In the genomic region with DNA sequence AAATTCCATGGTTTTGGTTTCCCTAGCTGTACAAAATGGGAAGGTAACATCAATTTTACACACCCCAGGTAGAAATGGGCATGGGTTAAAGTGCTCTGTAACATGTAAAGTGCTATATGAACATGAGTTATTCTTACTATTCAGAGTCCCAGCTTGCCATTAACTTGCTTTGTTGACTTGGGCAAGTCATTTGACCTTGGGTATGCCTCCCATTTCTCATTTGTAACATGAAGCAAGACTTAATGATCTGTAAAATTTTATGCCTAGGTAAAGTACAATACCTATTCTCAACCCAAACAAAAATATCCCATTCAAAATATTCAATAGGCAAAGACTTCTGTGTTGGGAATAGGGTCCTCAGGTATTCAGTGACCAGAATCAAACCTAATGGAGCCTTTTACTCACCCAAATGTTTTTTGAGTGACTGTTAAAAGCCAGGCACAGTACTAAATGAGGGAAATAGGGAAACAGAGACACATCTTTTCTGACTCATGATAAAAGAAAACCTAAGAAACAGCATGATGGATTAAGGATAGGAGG, we compare ENCODE assay signal across 22 cellular contexts.
"Had no signal": no experiment of that assay in that cellular context is flagged by ENCODE, and none has a peak within 500 bp of the region (broad histone marks: within the 10 kb centered on the region; RNA-seq: fewer than 3 reads in every experiment).

No MANE protein-coding gene starts in this region.

- H3K4me3 ChIP-seq: colonic mucosa, esophagus muscularis mucosa, gastrocnemius medialis, heart left ventricle, left lung, lung, testis had no signal

- H3K27ac Mint-ChIP-seq: activated CD4-positive, alpha-beta memory T cell treated with anti-CD3 and anti-CD28 coated beads, Interleukin-2, amount 10 ng/mL, durations not matched to agents 7 days and 5 days; activated CD4-positive, alpha-beta T cell treated with anti-CD3 and anti-CD28 coated beads, Interleukin-2, amount 10 ng/mL, durations not matched to agents 24 days and 14 days; activated naive CD4-positive, alpha-beta T cell treated with anti-CD3 and anti-CD28 coated beads for 36 hours; activated naive CD8-positive, alpha-beta T cell treated with anti-CD3 and anti-CD28 coated beads, Interleukin-2, amount 10 ng/mL, durations not matched to agents 7 days and 5 days; activated T-cell treated with anti-CD3 and anti-CD28 coated beads, Interleukin-2, amount 50 U/mL, for 72 hours; mesothelial cell of epicardium; naive thymus-derived CD8-positive, alpha-beta T cell; T-helper 17 cell; type B pancreatic cell had no signal

- H3K27me3 Mint-ChIP-seq: activated CD4-positive, alpha-beta T cell treated with anti-CD3 and anti-CD28 coated beads, Interleukin-2, amount 10 ng/mL, durations not matched to agents 24 days and 14 days; naive thymus-derived CD8-positive, alpha-beta T cell; progenitor cell of endocrine pancreas; stimulated activated naive B cell treated with anti-CD40 and anti-IgM and Interleukin-4, amounts not matched to agents 10 μg/mL and 1 μg/mL and 100 μg/mL, for 72 hours; type B pancreatic cell had no signal

- H3K4me1 Mint-ChIP-seq: activated CD4-positive, alpha-beta memory T cell treated with anti-CD3 and anti-CD28 coated beads, Interleukin-2, amount 10 ng/mL, durations not matched to agents 7 days and 5 days; activated CD4-positive, alpha-beta T cell treated with anti-CD3 and anti-CD28 coated beads, Interleukin-2, amount 10 ng/mL, durations not matched to agents 24 days and 14 days; activated naive CD8-positive, alpha-beta T cell treated with anti-CD3 and anti-CD28 coated beads, Interleukin-2, amount 10 ng/mL, durations not matched to agents 7 days and 5 days; mesothelial cell of epicardium; naive thymus-derived CD8-positive, alpha-beta T cell; stimulated activated naive B cell treated with anti-CD40 and anti-IgM and Interleukin-4, amounts not matched to agents 10 μg/mL and 1 μg/mL and 100 μg/mL, for 72 hours; T-helper 17 cell had no signal

- H3K9me3 Mint-ChIP-seq: activated CD4-positive, alpha-beta memory T cell treated with anti-CD3 and anti-CD28 coated beads, Interleukin-2, amount 10 ng/mL, durations not matched to agents 7 days and 5 days; activated CD4-positive, alpha-beta T cell treated with anti-CD3 and anti-CD28 coated beads, Interleukin-2, amount 10 ng/mL, durations not matched to agents 24 days and 14 days; activated naive CD4-positive, alpha-beta T cell treated with anti-CD3 and anti-CD28 coated beads for 36 hours; activated naive CD8-positive, alpha-beta T cell treated with anti-CD3 and anti-CD28 coated beads, Interleukin-2, amount 10 ng/mL, durations not matched to agents 7 days and 5 days; activated T-cell treated with anti-CD3 and anti-CD28 coated beads, Interleukin-2, amount 50 U/mL, for 72 hours; mesothelial cell of epicardium; naive thymus-derived CD8-positive, alpha-beta T cell; stimulated activated naive B cell treated with anti-CD40 and anti-IgM and Interleukin-4, amounts not matched to agents 10 μg/mL and 1 μg/mL and 100 μg/mL, for 72 hours; type B pancreatic cell had no signal

- DNase-seq: activated CD4-positive, alpha-beta memory T cell treated with anti-CD3 and anti-CD28 coated beads, Interleukin-2, amount 10 ng/mL, durations not matched to agents 7 days and 5 days; activated CD4-positive, alpha-beta T cell treated with anti-CD3 and anti-CD28 coated beads, Interleukin-2, amount 10 ng/mL, durations not matched to agents 24 days and 14 days; activated effector memory CD4-positive, alpha-beta T cell treated with Interleukin-2 at 50 U/mL for 16 hours; activated naive CD4-positive, alpha-beta T cell treated with anti-CD3 and anti-CD28 coated beads for 36 hours; activated naive CD8-positive, alpha-beta T cell treated with anti-CD3 and anti-CD28 coated beads, Interleukin-2, amount 10 ng/mL, durations not matched to agents 7 days and 5 days; activated T-cell treated with anti-CD3 and anti-CD28 coated beads, Interleukin-2, amount 50 U/mL, for 72 hours; amygdala; colonic mucosa; gastrocnemius medialis; heart left ventricle; left lung; naive thymus-derived CD8-positive, alpha-beta T cell; stimulated activated CD4-positive, alpha-beta T cell treated with anti-CD3 and anti-CD28 coated beads, Interleukin-2, amount 100 ng/mL, for 48 hours; stimulated activated CD8-positive, alpha-beta memory T cell treated with anti-CD3 and anti-CD28 coated beads, Interleukin-4, amount 100 ng/mL, for 48 hours; stimulated activated naive B cell treated with anti-CD40 and anti-IgM and Interleukin-4, amounts not matched to agents 10 μg/mL and 1 μg/mL and 100 μg/mL, for 72 hours; T-helper 17 cell; testis had no signal

- H3K36me3 Mint-ChIP-seq: activated naive CD8-positive, alpha-beta T cell treated with anti-CD3 and anti-CD28 coated beads, Interleukin-2, amount 10 ng/mL, durations not matched to agents 7 days and 5 days; naive thymus-derived CD8-positive, alpha-beta T cell; stimulated activated naive B cell treated with anti-CD40 and anti-IgM and Interleukin-4, amounts not matched to agents 10 μg/mL and 1 μg/mL and 100 μg/mL, for 72 hours had no signal

- H3K27ac ChIP-seq: colonic mucosa, esophagus muscularis mucosa, gastrocnemius medialis, heart left ventricle, left lung, testis had no signal

- H3K36me3 ChIP-seq: colonic mucosa, gastrocnemius medialis, left lung had no signal

- H3K27me3 ChIP-seq: colonic mucosa, esophagus muscularis mucosa, gastrocnemius medialis, heart left ventricle, left lung, testis had no signal

- ATAC-seq: activated T-cell treated with anti-CD3 and anti-CD28 coated beads, Interleukin-2, amount 50 U/mL, for 72 hours; gastrocnemius medialis; heart left ventricle; naive thymus-derived CD8-positive, alpha-beta T cell; stimulated activated naive B cell treated with anti-CD40 and anti-IgM and Interleukin-4, amounts not matched to agents 10 μg/mL and 1 μg/mL and 100 μg/mL, for 72 hours; T-helper 17 cell had no signal

- H3K4me1 ChIP-seq: gastrocnemius medialis, left lung, testis had no signal

- H3K4me3 Mint-ChIP-seq: activated CD4-positive, alpha-beta memory T cell treated with anti-CD3 and anti-CD28 coated beads, Interleukin-2, amount 10 ng/mL, durations not matched to agents 7 days and 5 days; activated CD4-positive, alpha-beta T cell treated with anti-CD3 and anti-CD28 coated beads, Interleukin-2, amount 10 ng/mL, durations not matched to agents 24 days and 14 days; activated naive CD4-positive, alpha-beta T cell treated with anti-CD3 and anti-CD28 coated beads for 36 hours; activated naive CD8-positive, alpha-beta T cell treated with anti-CD3 and anti-CD28 coated beads, Interleukin-2, amount 10 ng/mL, durations not matched to agents 7 days and 5 days; activated T-cell treated with anti-CD3 and anti-CD28 coated beads, Interleukin-2, amount 50 U/mL, for 72 hours; mesothelial cell of epicardium; naive thymus-derived CD8-positive, alpha-beta T cell; stimulated activated naive B cell treated with anti-CD40 and anti-IgM and Interleukin-4, amounts not matched to agents 10 μg/mL and 1 μg/mL and 100 μg/mL, for 72 hours; T-helper 17 cell; type B pancreatic cell had no signal
